Comparison of ENCODE assay signal across 8 cellular contexts in the genomic region with DNA sequence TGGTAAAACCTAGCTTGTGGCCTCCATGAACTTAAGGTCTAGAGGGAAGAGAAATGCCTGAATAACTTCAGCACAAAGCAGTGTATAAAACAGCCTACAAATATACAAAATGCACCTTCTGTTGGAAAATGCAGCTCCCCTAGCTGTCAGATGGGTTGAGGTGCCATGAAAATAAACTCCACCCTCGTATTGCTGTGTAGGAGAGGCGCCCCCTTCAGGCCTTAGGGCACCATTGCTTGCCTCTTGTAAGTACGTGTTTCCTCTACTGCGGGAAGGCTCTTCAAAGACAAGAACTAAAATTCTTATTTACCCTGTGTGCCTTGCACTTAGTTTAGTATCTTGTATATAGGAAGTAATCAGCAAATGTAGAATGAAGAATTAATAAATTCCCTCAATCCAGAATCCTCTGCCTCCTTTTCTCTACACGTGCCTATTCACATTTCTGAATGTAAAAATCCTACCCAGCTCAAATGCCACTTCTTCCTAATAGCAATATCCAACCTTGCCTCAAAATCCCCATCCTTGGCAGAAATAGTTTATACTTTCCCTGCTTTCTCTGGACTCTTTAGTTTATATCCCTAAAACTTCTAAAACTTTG.
DNase-seq lines count a peak whose midpoint lies in the region; ATAC-seq and TF ChIP-seq lines count a peak whose summit lies in the region.

No MANE protein-coding gene starts in this region.

- TF ChIP-seq CTCF in AG04449 (IDR thresholded peaks at IDR 0.05; ENCODE audit: insufficient read depth, low read length, missing control alignments) (peak; percentile 80), GM10248 (IDR thresholded peaks at IDR 0.05; ENCODE audit: control extremely low read depth, extremely low read depth, low read depth, missing control alignments) (peak; percentile 36), adrenal gland (IDR thresholded peaks at IDR 0.05) (peak in 5 of 6 experiments; percentile 13 to 45 (median 37))

- H3K27me3 ChIP-seq in adrenal gland = no peaks in the 10 kb centered on the region

- DNase-seq in AG04449 (ENCODE audit: low read depth, low spot score) = no peak
- peak; percentile 19 for DNase-seq in GM10248 (ENCODE audit: extremely low spot score)
- DNase-seq in NCI-H2029 treated with DMSO at 0.1 percent for 48 hours (lab: John Stamatoyannopoulos, UW) = peak; percentile 29
- DNase-seq in adrenal gland = peak in 4 of 7 donors; percentile 21 to 36 (median 28)
- peak; percentile 71 for DNase-seq in kidney tubule cell (ENCODE audit: low spot score)
- no peak for DNase-seq in NK-92 (lab: John Stamatoyannopoulos, UW; ENCODE audit: unreplicated experiment)
- DNase-seq in activated gamma-delta T cell treated with Interleukin-2 at 50 U/mL for 16 hours = no peak

- whole genome bisulfite sequencing in adrenal gland, 4 donors = 36 to 44% (median 42%) methylated on average over 5 of the region's 5 CpGs

- CTCF ChIA-PET in AG04449 (lab: Yijun Ruan, JAX) = interaction anchor here (0.9 to 7.0 kb wide), 8 partner anchors 8 to 478 kb away, joined by 3 to 73 read pairs (median 6); no protein-coding TSS in a partner anchor
- CTCF ChIA-PET in GM10248 (lab: Yijun Ruan, JAX) = interaction anchor here (0.7 to 2.6 kb wide), 25 partner anchors 8 to 478 kb away, joined by 3 to 12 read pairs (median 3); partner anchors contain the start of gene DEPDC1B

- no peaks in the 10 kb centered on the region for H3K9me3 ChIP-seq in adrenal gland (replicated peaks in 1 of 3)

- intact Hi-C loops in adrenal gland (cut with DNase I) = no loop called here

- H3K27ac ChIP-seq in adrenal gland = no peak overlapping the region

- H3K4me1 ChIP-seq in adrenal gland (replicated peaks in 1 of 2) = no peaks in the 10 kb centered on the region

- no peak overlapping the region for H3K4me3 ChIP-seq in AG04449 (ENCODE audit: low read depth, low read length)
- H3K4me3 ChIP-seq in adrenal gland = no peak overlapping the region

- TF ChIP-seq POLR2A in adrenal gland (IDR thresholded peaks at IDR 0.05) = no peak

- peak; percentile 88 for ATAC-seq in HG02678 (IDR thresholded peaks at IDR 0.05; ENCODE audit: unreplicated experiment)

- POLR2A ChIA-PET in AG04449 (lab: Yijun Ruan, JAX) = interaction anchor here (0.6 kb wide), 1 partner anchor 1687 kb away, joined by 3 read pairs; no protein-coding TSS in a partner anchor
- POLR2A ChIA-PET in GM10248 (lab: Yijun Ruan, JAX) = no interaction called here

- H3K36me3 ChIP-seq in adrenal gland (replicated peaks in 1 of 2) = no peaks in the 10 kb centered on the region

Comparison
In these comparisons a context has a peak if more than half of its experiments do, and no peak if none do; other contexts are left out.
1. DNase-seq: peak in GM10248 (single experiment), NCI-H2029 treated with DMSO at 0.1 percent for 48 hours (single experiment), adrenal gland (4 of 7) and kidney tubule cell (single experiment); none in AG04449 (single experiment), NK-92 (single experiment) and activated gamma-delta T cell treated with Interleukin-2 at 50 U/mL for 16 hours (single experiment).
2. Peak in every context shown above with its lines, with median percentiles within 50 percentile points of each other: CTCF ChIP-seq.